15 cellular contexts compared by ENCODE assay signal in genomic region chr20:51958636-51959542, GRCh38.
DNase-seq lines count a peak whose midpoint lies in the region; ATAC-seq, FAIRE-seq and TF ChIP-seq lines count a peak whose summit lies in the region.
"Had no signal": no experiment of that assay in that cellular context is flagged by ENCODE, and none has a peak within 500 bp of the region (broad histone marks: within the 10 kb centered on the region; RNA-seq: fewer than 3 reads in every experiment).

No MANE protein-coding gene starts in this region.

- H3K79me2 ChIP-seq in H9 (ENCODE audit: insufficient read depth, low read length) (no peaks in the 10 kb centered on the region), SK-N-SH (ENCODE audit: insufficient read depth) (no peaks in the 10 kb centered on the region), endothelial cell of umbilical vein (ENCODE audit: control insufficient read depth, insufficient read depth, low read length) (no peaks in the 10 kb centered on the region), neural progenitor cell (ENCODE audit: low read depth) (no peaks in the 10 kb centered on the region)

- TF ChIP-seq POLR2A in endothelial cell of umbilical vein (IDR thresholded peaks at IDR 0.05; ENCODE audit: low read depth, low read length) (no peak), gastroesophageal sphincter (IDR thresholded peaks at IDR 0.05) (no peak)

- no peak overlapping the region for H2BK120ac ChIP-seq in H9 (ENCODE audit: low read depth, low read length, poor library complexity, severe bottlenecking)

- no peaks in the 10 kb centered on the region for H3K79me1 ChIP-seq in H9 (ENCODE audit: insufficient read depth, low read depth, low read length, poor library complexity, severe bottlenecking)

- H3K4me3 Mint-ChIP-seq in H9 (peak overlapping the region; percentile 7 to 45; a peak in 3 of 5 replicates), neural progenitor cell (peak overlapping the region; percentile 68)
- H3K4me3 Mint-ChIP-seq: CD4-positive, alpha-beta memory T cell; central memory CD8-positive, alpha-beta T cell; immature natural killer cell; T-cell had no signal

- no peak for ATAC-seq in gastroesophageal sphincter
- ATAC-seq: right cardiac atrium, T-cell had no signal

- H3K9me3 Mint-ChIP-seq in H9, result peaks cover under 1% of the 10 kb centered on the region in 2 experiments; a peak in 3 of 5 replicates
- no peaks in the 10 kb centered on the region for H3K9me3 Mint-ChIP-seq in neural progenitor cell
- H3K9me3 Mint-ChIP-seq: central memory CD8-positive, alpha-beta T cell; immature natural killer cell had no signal

- no peak overlapping the region for H2AFZ ChIP-seq in H9 (ENCODE audit: low read length)
- H2AFZ ChIP-seq in SK-N-SH (ENCODE audit: low read depth), result peak overlapping the region; percentile 42; the same call in 1 of the 2 replicates
- H2AFZ ChIP-seq in endothelial cell of umbilical vein (ENCODE audit: low read depth, low read length), result peak overlapping the region; percentile 68
- H2AFZ ChIP-seq in neural progenitor cell (replicated peaks), result peak overlapping the region; percentile 95

- no peak overlapping the region for H2BK12ac ChIP-seq in H9 (ENCODE audit: insufficient read length, low read depth, low read length)

- no peak overlapping the region for H2BK15ac ChIP-seq in H9 (ENCODE audit: low read depth, low read length)

- H3K14ac ChIP-seq in H9 (ENCODE audit: insufficient read depth, low read length), result no peak overlapping the region

- H2AK5ac ChIP-seq in H9 (ENCODE audit: insufficient read length, low read length), result no peak overlapping the region

- TF ChIP-seq RAD21 in SK-N-SH (IDR thresholded peaks at IDR 0.05; ENCODE audit: low read length), result no peak

- H3K4me1 Mint-ChIP-seq in H9 (peaks cover 51 to 59% of the 10 kb centered on the region in 2 experiments), neural progenitor cell (peaks cover 52% of the 10 kb centered on the region)
- H3K4me1 Mint-ChIP-seq: central memory CD8-positive, alpha-beta T cell; immature natural killer cell had no signal

- DNase-seq in H9, result no peak
- no peak for DNase-seq in SK-N-SH
- DNase-seq in endothelial cell of umbilical vein (ENCODE audit: low read depth, low spot score), result peak; percentile 85
- peak; percentile 25 for DNase-seq in neural progenitor cell (ENCODE audit: low spot score)
- DNase-seq in NCI-H2107 treated with DMSO at 0.1 percent for 48 hours (lab: John Stamatoyannopoulos, UW; ENCODE audit: unreplicated experiment), result no peak
- DNase-seq in NCI-H1092 treated with DMSO at 0.1 percent for 48 hours (lab: John Stamatoyannopoulos, UW), result no peak
- no peak for DNase-seq in CD1c-positive myeloid dendritic cell (ENCODE audit: extremely low spot score)
- DNase-seq: CD4-positive, alpha-beta memory T cell; immature natural killer cell; NCI-H2081; right cardiac atrium; T-cell had no signal

- H3K4me2 ChIP-seq in H9 (ENCODE audit: insufficient read depth, insufficient read length, low read length) (peak overlapping the region; percentile 30), SK-N-SH (peak overlapping the region; percentile 31; the same call in 1 of the 2 replicates), endothelial cell of umbilical vein (ENCODE audit: insufficient read depth, low read length) (peak overlapping the region; percentile 92), neural progenitor cell (peak overlapping the region; percentile 71)

- H3K27me3 ChIP-seq in H9 (ENCODE audit: insufficient read depth, low read length) (no peaks in the 10 kb centered on the region), SK-N-SH (ENCODE audit: insufficient read depth) (no peaks in the 10 kb centered on the region), endothelial cell of umbilical vein (ENCODE audit: control insufficient read depth in 2 of 2, insufficient read depth in 2 of 2, low read length in 2 of 2) (no peaks in the 10 kb centered on the region), neural progenitor cell (no peaks in the 10 kb centered on the region), gastroesophageal sphincter (peaks cover 6% of the 10 kb centered on the region)

- dilution Hi-C loops in endothelial cell of umbilical vein (cut with MboI; ENCODE audit: extremely low pct_ligation_motif_present, low sequenced_read_pairs), result no loop called here

- BruUV-seq in endothelial cell of umbilical vein (replicated peaks; lab: Mats Ljungman, UMichigan), result no TSS peak

- H3K4me1 ChIP-seq in H9 (ENCODE audit: insufficient read depth, low read length), result peaks cover 19% of the 10 kb centered on the region
- H3K4me1 ChIP-seq in SK-N-SH (ENCODE audit: control insufficient read depth in 1 of 2, insufficient read depth in 2 of 2, low read depth in 1 of 2, low read length in 1 of 2), result peaks cover 12 to 14% of the 10 kb centered on the region in 2 experiments; a peak in 3 of 4 replicates
- peaks cover 24% of the 10 kb centered on the region for H3K4me1 ChIP-seq in endothelial cell of umbilical vein (ENCODE audit: control insufficient read depth, extremely low read depth, insufficient read depth, low read length)
- H3K4me1 ChIP-seq in neural progenitor cell, result peaks cover 50% of the 10 kb centered on the region
- H3K4me1 ChIP-seq in gastroesophageal sphincter, result no peaks in the 10 kb centered on the region

- H3K27ac ChIP-seq in H9 (ENCODE audit: insufficient read length, low read depth, low read length) (no peak overlapping the region), SK-N-SH (ENCODE audit: low read depth in 2 of 2, low read length in 1 of 2) (peak overlapping the region in 1 of 2 experiments; percentile 68; a peak in 1 of 4 replicates), endothelial cell of umbilical vein (ENCODE audit: insufficient read depth, low read depth, low read length) (peak overlapping the region; percentile 58), neural progenitor cell (peak overlapping the region; percentile 81), gastroesophageal sphincter (no peak overlapping the region)

- no peak overlapping the region for H4K8ac ChIP-seq in H9 (replicated peaks; ENCODE audit: insufficient read length, low read depth, low read length)

- no peak overlapping the region for H4K5ac ChIP-seq in H9 (ENCODE audit: insufficient read length, low read depth, low read length)

- peak; percentile 63 for FAIRE-seq in endothelial cell of umbilical vein (lab: Jason Lieb, UNC)

- peak in 1 of 2 experiments; percentile 51; a peak in 1 of 4 replicates for TF ChIP-seq EP300 in SK-N-SH (IDR thresholded peaks at IDR 0.05; ENCODE audit: borderline replicate concordance in 1 of 2, low read depth in 1 of 2, low read length in 1 of 2)
- TF ChIP-seq EP300 in gastroesophageal sphincter (IDR thresholded peaks at IDR 0.05), result no peak

- no peaks in the 10 kb centered on the region for H3F3A ChIP-seq in SK-N-SH (replicated peaks; ENCODE audit: insufficient read depth)
- H3F3A ChIP-seq in neural progenitor cell (ENCODE audit: low read depth), result peaks cover 64% of the 10 kb centered on the region

- H2BK20ac ChIP-seq in H9 (ENCODE audit: low read depth, low read length, poor library complexity, severe bottlenecking), result no peak overlapping the region

- H3K56ac ChIP-seq in H9 (ENCODE audit: insufficient read length, low read depth, low read length), result no peak overlapping the region

- no peak overlapping the region for H4K91ac ChIP-seq in H9 (ENCODE audit: insufficient read length, low read depth, low read length)

- H3K4me3 ChIP-seq in SK-N-SH (ENCODE audit: low read depth in 2 of 2, low read length in 1 of 2), result no peak overlapping the region
- peak overlapping the region in 1 of 3 experiments; percentile 49 for H3K4me3 ChIP-seq in endothelial cell of umbilical vein (replicated peaks in 1 of 3; ENCODE audit: insufficient read depth in 1 of 3, low read depth in 1 of 3, low read length in 3 of 3)
- peak overlapping the region; percentile 7 for H3K4me3 ChIP-seq in neural progenitor cell
- no peak overlapping the region for H3K4me3 ChIP-seq in gastroesophageal sphincter

- no peaks in the 10 kb centered on the region for H4K20me1 ChIP-seq in H9 (ENCODE audit: control insufficient read depth, insufficient read depth, insufficient read length)
- H4K20me1 ChIP-seq in SK-N-SH (ENCODE audit: insufficient read depth), result no peaks in the 10 kb centered on the region
- no peaks in the 10 kb centered on the region for H4K20me1 ChIP-seq in endothelial cell of umbilical vein (replicated peaks; ENCODE audit: control insufficient read depth, extremely low read depth, insufficient read depth, low read length)
- H4K20me1 ChIP-seq in neural progenitor cell (ENCODE audit: low read depth), result no peaks in the 10 kb centered on the region

- H3K9ac ChIP-seq in H9 (ENCODE audit: extremely low read depth, insufficient read length, low read length), result no peak overlapping the region
- no peak overlapping the region for H3K9ac ChIP-seq in SK-N-SH
- H3K9ac ChIP-seq in endothelial cell of umbilical vein (replicated peaks; ENCODE audit: extremely low read depth, insufficient read depth, low read length), result peak overlapping the region; percentile 70
- H3K9ac ChIP-seq in neural progenitor cell, result no peak overlapping the region

- no peaks in the 10 kb centered on the region for H3K27me3 Mint-ChIP-seq in H9 (ENCODE audit: low read depth)
- H3K27me3 Mint-ChIP-seq in neural progenitor cell (ENCODE audit: insufficient read depth, low read depth), result peaks cover 11% of the 10 kb centered on the region

- H3K36me3 ChIP-seq in SK-N-SH (replicated peaks in 1 of 2; ENCODE audit: control insufficient read depth in 1 of 2, insufficient read depth in 2 of 2, low read length in 1 of 2) (no peaks in the 10 kb centered on the region), endothelial cell of umbilical vein (ENCODE audit: control insufficient read depth in 2 of 2, extremely low read depth in 1 of 2, insufficient read depth in 2 of 2, low read length in 2 of 2) (no peaks in the 10 kb centered on the region), neural progenitor cell (no peaks in the 10 kb centered on the region), gastroesophageal sphincter (no peaks in the 10 kb centered on the region)

- H3K36me3 Mint-ChIP-seq in H9 (ENCODE audit: insufficient read depth in 1 of 3, low read depth in 3 of 3) (peaks cover 0 to 2% (median 1%) of the 10 kb centered on the region in 3 experiments; a peak in 5 of 7 replicates), neural progenitor cell (peaks cover under 1% of the 10 kb centered on the region)
- H3K36me3 Mint-ChIP-seq: CD4-positive, alpha-beta memory T cell; immature natural killer cell; T-cell had no signal

- CTCF ChIA-PET in SK-N-SH (lab: Yijun Ruan, JAX), result interaction anchor here (1.0 to 1.8 kb wide), 3 partner anchors 13 to 159 kb away, joined by 3 to 8 read pairs (median 4); no protein-coding TSS in a partner anchor
- CTCF ChIA-PET in endothelial cell of umbilical vein (lab: Charles Lee), result interaction anchor here (0.6 to 1.7 kb wide), 6 partner anchors 12 to 263 kb away, joined by 3 to 5 read pairs (median 4); no protein-coding TSS in a partner anchor

- TF ChIP-seq CTCF in H9 (conservative IDR thresholded peaks at IDR 0.05) (no peak), SK-N-SH (IDR thresholded peaks at IDR 0.05) (no peak), endothelial cell of umbilical vein (IDR thresholded peaks at IDR 0.05; ENCODE audit: extremely low read depth in 1 of 2, insufficient read depth in 1 of 2, low read depth in 1 of 2, low read length in 2 of 2) (no peak), neural progenitor cell (IDR thresholded peaks at IDR 0.05) (no peak), gastroesophageal sphincter (IDR thresholded peaks at IDR 0.05) (no peak)

- no CpG with 5 or more reads among the region's 9 CpGs for WGBS in H9 (ENCODE audit: extremely low coverage, insufficient read length, low lambda C conversion rate)
- WGBS in SK-N-SH (ENCODE audit: low lambda C conversion rate), result 48% methylated on average over 9 of the region's 9 CpGs
- WGBS in gastroesophageal sphincter (ENCODE audit: low coverage in 1 of 2), 2 donors, result 30 to 46% methylated on average over 9 of the region's 9 CpGs

- H2BK5ac ChIP-seq in H9 (ENCODE audit: insufficient read length, low read length), result no peak overlapping the region

- H3K9me3 ChIP-seq in H9 (ENCODE audit: control insufficient read depth, low read depth, low read length), result no peaks in the 10 kb centered on the region
- H3K9me3 ChIP-seq in SK-N-SH, result no peaks in the 10 kb centered on the region
- H3K9me3 ChIP-seq in endothelial cell of umbilical vein (replicated peaks; ENCODE audit: control insufficient read depth, insufficient read depth, low read length), result no peaks in the 10 kb centered on the region
- H3K9me3 ChIP-seq in neural progenitor cell (ENCODE audit: low read depth), result no peaks in the 10 kb centered on the region
- H3K9me3 ChIP-seq in gastroesophageal sphincter, result no peaks in the 10 kb centered on the region

- no peaks in the 10 kb centered on the region for H3K9me1 ChIP-seq in endothelial cell of umbilical vein (replicated peaks; ENCODE audit: control insufficient read depth, extremely low read depth, insufficient read depth, low read length)

- H3K27ac Mint-ChIP-seq in H9 (peak overlapping the region; percentile 11 to 95 (median 17); a peak in 4 of 7 replicates), neural progenitor cell (peak overlapping the region; percentile 92)
- H3K27ac Mint-ChIP-seq: activated T-helper 2 cell treated with anti-CD3 and anti-CD28 coated beads, Interferon-gamma antibody, Interleukin-2, Interleukin-4, amounts not matched to agents 10 μg/mL and 5 μg/mL and 100 μg/mL, durations not matched to agents 14 hours and 24 hours and 36 hours; CD4-positive, alpha-beta memory T cell; immature natural killer cell; T-cell had no signal

- H3T11ph ChIP-seq in H9 (ENCODE audit: low read length), result no peak overlapping the region

- no peak overlapping the region for H3K18ac ChIP-seq in H9 (ENCODE audit: insufficient read length, low read depth, low read length)

- no peak overlapping the region for H3K4ac ChIP-seq in H9 (ENCODE audit: low read depth, low read length)

- intact Hi-C loops in endothelial cell of umbilical vein (cut with micrococcal nuclease), result loop anchor here (1.0 to 2.0 kb wide), 3 partner anchors 24 to 158 kb away; no protein-coding TSS in a partner anchor

- H3K23me2 ChIP-seq in H9 (ENCODE audit: insufficient read length, low read depth, low read length, poor library complexity, severe bottlenecking), result no peaks in the 10 kb centered on the region

- no peak overlapping the region for H3K23ac ChIP-seq in H9 (ENCODE audit: insufficient read length, low read depth, low read length)

- no peaks in the 10 kb centered on the region for H3K9me2 ChIP-seq in SK-N-SH

- POLR2A ChIA-PET in SK-N-SH (lab: Yijun Ruan, JAX), result no interaction called here
- POLR2A ChIA-PET in endothelial cell of umbilical vein (lab: Charles Lee), result no interaction called here

Comparison
In these comparisons a context has a peak if more than half of its experiments do, and no peak if none do; other contexts are left out.
1. DNase-seq: peak in endothelial cell of umbilical vein (single experiment) and neural progenitor cell (single experiment); none in H9 (single experiment), SK-N-SH (single experiment), NCI-H2107 treated with DMSO at 0.1 percent for 48 hours (single experiment), NCI-H1092 treated with DMSO at 0.1 percent for 48 hours (single experiment) and CD1c-positive myeloid dendritic cell (single experiment).
2. H3K27ac ChIP-seq: peak in endothelial cell of umbilical vein (single experiment) and neural progenitor cell (single experiment); none in H9 (single experiment) and gastroesophageal sphincter (0 of 4).
3. H3K4me2 ChIP-seq: peak in every context shown above with its lines; median percentile 92 in endothelial cell of umbilical vein; 71 in neural progenitor cell; 31 in SK-N-SH; 30 in H9.